1 cellular context compared by ENCODE assay signal in the genomic region with DNA sequence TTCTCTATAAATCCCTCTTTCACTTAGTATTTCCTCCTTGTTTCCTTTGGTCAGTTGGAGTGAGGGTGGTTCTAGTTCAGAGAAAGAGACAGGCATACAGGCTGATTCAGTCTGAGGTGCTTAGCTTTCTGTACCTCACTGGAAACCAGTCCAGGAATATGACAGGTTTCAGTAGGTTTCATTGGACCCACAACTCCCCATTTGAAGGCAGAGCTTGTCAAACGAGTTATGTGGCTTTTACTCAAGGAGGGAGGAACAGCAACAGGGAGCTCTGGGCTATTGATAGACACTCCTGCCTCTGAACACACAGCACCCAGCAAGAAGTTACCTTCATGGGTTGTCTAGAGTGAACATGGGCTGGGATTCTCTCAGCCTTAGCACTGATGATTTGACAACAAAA.
TF ChIP-seq lines count a peak whose summit lies in the region.

No MANE protein-coding gene starts in this region.

TF ChIP-seq in WTC11, 78 proteins besides CTCF, POLR2A, EP300 and RAD21 (continued from another document):
- TF ChIP-seq, protein P1, sequence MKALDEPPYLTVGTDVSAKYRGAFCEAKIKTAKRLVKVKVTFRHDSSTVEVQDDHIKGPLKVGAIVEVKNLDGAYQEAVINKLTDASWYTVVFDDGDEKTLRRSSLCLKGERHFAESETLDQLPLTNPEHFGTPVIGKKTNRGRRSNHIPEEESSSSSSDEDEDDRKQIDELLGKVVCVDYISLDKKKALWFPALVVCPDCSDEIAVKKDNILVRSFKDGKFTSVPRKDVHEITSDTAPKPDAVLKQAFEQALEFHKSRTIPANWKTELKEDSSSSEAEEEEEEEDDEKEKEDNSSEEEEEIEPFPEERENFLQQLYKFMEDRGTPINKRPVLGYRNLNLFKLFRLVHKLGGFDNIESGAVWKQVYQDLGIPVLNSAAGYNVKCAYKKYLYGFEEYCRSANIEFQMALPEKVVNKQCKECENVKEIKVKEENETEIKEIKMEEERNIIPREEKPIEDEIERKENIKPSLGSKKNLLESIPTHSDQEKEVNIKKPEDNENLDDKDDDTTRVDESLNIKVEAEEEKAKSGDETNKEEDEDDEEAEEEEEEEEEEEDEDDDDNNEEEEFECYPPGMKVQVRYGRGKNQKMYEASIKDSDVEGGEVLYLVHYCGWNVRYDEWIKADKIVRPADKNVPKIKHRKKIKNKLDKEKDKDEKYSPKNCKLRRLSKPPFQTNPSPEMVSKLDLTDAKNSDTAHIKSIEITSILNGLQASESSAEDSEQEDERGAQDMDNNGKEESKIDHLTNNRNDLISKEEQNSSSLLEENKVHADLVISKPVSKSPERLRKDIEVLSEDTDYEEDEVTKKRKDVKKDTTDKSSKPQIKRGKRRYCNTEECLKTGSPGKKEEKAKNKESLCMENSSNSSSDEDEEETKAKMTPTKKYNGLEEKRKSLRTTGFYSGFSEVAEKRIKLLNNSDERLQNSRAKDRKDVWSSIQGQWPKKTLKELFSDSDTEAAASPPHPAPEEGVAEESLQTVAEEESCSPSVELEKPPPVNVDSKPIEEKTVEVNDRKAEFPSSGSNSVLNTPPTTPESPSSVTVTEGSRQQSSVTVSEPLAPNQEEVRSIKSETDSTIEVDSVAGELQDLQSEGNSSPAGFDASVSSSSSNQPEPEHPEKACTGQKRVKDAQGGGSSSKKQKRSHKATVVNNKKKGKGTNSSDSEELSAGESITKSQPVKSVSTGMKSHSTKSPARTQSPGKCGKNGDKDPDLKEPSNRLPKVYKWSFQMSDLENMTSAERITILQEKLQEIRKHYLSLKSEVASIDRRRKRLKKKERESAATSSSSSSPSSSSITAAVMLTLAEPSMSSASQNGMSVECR (CRISPR knock-in tag; IDR thresholded peaks at IDR 0.05; ENCODE audit: borderline replicate concordance): no peak
- no peak for TF ChIP-seq TCF7 (CRISPR knock-in tag; IDR thresholded peaks at IDR 0.05; ENCODE audit: low read depth)
- no peak for TF ChIP-seq CREB1 (CRISPR knock-in tag; IDR thresholded peaks at IDR 0.05)
- TF ChIP-seq, protein P2, sequence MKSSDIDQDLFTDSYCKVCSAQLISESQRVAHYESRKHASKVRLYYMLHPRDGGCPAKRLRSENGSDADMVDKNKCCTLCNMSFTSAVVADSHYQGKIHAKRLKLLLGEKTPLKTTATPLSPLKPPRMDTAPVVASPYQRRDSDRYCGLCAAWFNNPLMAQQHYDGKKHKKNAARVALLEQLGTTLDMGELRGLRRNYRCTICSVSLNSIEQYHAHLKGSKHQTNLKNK (CRISPR knock-in tag; IDR thresholded peaks at IDR 0.05): no peak
TF ChIP-seq in WTC11: peak in this region for 0.
